Comparison of ENCODE assay signal across 8 cellular contexts in genomic region chr20:63740501-63741353, GRCh38. TPM values are rescaled to one million over a fixed set of nuclear protein-coding genes. Genes with fewer than 3 reads are reported as not detected.
A peak's percentile ranks its signal among the peaks of the same experiment; 100 is the strongest.
DNase-seq lines count a peak whose midpoint lies in the region; ATAC-seq, FAIRE-seq and TF ChIP-seq lines count a peak whose summit lies in the region.

No MANE protein-coding gene starts in this region.

- H3K36me3 Mint-ChIP-seq in activated naive CD8-positive, alpha-beta T cell, result no peaks in the 10 kb centered on the region
- H3K36me3 Mint-ChIP-seq in nephron progenitor cell (ENCODE audit: low read depth), result peaks cover 12% of the 10 kb centered on the region

- no peaks in the 10 kb centered on the region for H3K9me3 Mint-ChIP-seq in activated naive CD8-positive, alpha-beta T cell (ENCODE audit: low read depth)
- no peaks in the 10 kb centered on the region for H3K9me3 Mint-ChIP-seq in nephron progenitor cell

- H3K4me1 Mint-ChIP-seq in activated naive CD8-positive, alpha-beta T cell (ENCODE audit: low read depth), result peaks cover 13% of the 10 kb centered on the region
- peaks cover 9% of the 10 kb centered on the region for H3K4me1 Mint-ChIP-seq in nephron progenitor cell

- no peak overlapping the region for H3K27ac Mint-ChIP-seq in activated naive CD8-positive, alpha-beta T cell
- H3K27ac Mint-ChIP-seq in nephron progenitor cell, result no peak overlapping the region

- peak; percentile 3 for ATAC-seq in HG03354 (IDR thresholded peaks at IDR 0.05; ENCODE audit: poor library complexity, severe bottlenecking, unreplicated experiment)
- no peak for ATAC-seq in GM21367 (IDR thresholded peaks at IDR 0.05; ENCODE audit: unreplicated experiment)
- ATAC-seq in activated CD4-positive, CD25-positive, alpha-beta regulatory T cell treated with anti-CD3 and anti-CD28 coated beads, Interleukin-2, amount 50 U/mL, for 24 hours, result no peak

- DNase-seq in DMS 273 (lab: John Stamatoyannopoulos, UW; ENCODE audit: unreplicated experiment) (peak; percentile 94), NOMO-1 (lab: John Stamatoyannopoulos, UW; ENCODE audit: unreplicated experiment in 2 of 2) (peak; percentile 81 to 93), frontal cortex (ENCODE audit: low spot score in 2 of 2) (peak; percentile 85 to 87), nephron progenitor cell (peak; percentile 73)

- H3K27me3 Mint-ChIP-seq in activated naive CD8-positive, alpha-beta T cell, result no peaks in the 10 kb centered on the region
- peaks cover 8% of the 10 kb centered on the region for H3K27me3 Mint-ChIP-seq in nephron progenitor cell (ENCODE audit: low read depth, poor library complexity)

- FAIRE-seq in frontal cortex (lab: Jason Lieb, UNC), result no peak

- TF ChIP-seq CTCF in nephron progenitor cell (IDR thresholded peaks at IDR 0.05), result no peak

- peak overlapping the region; percentile 54 for H3K4me3 Mint-ChIP-seq in activated naive CD8-positive, alpha-beta T cell
- peak overlapping the region; percentile 75 for H3K4me3 Mint-ChIP-seq in nephron progenitor cell

RNA-seq across cellular contexts. Expression of gene SLC2A4RG, which starts 1.2 kb away (rescaled TPM):
- 1.2 TPM for total RNA-seq in frontal cortex

RNA-seq across cellular contexts. Expression of gene LIME1, which starts 4.3 kb away (rescaled TPM):
- total RNA-seq in frontal cortex, result 4.9 TPM

RNA-seq across cellular contexts. Expression of gene ZGPAT, which starts 32.9 kb away (rescaled TPM):
- total RNA-seq in frontal cortex, result 6.5 TPM

RNA-seq across cellular contexts. Expression of gene ARFRP1, which starts 33.0 kb away (rescaled TPM):
- 18.3 TPM for total RNA-seq in frontal cortex

RNA-seq across cellular contexts. Expression of gene TNFRSF6B, which starts 44.3 kb away (rescaled TPM):
- total RNA-seq in frontal cortex, result not detected
